ENCODE assay signal across 25 cellular contexts in genomic region chr6:84758486-84758885, GRCh38. TPM values are rescaled to one million over a fixed set of nuclear protein-coding genes. Genes with fewer than 3 reads are reported as not detected.
"Had no signal": no experiment of that assay in that cellular context is flagged by ENCODE, and none has a peak within 500 bp of the region (broad histone marks: within the 10 kb centered on the region; RNA-seq: fewer than 3 reads in every experiment).

No MANE protein-coding gene starts in this region.

- DNase-seq: activated B cell treated with CpG ODN at 0.5 μM for 24 hours; activated CD4-positive, alpha-beta memory T cell treated with anti-CD3 and anti-CD28 coated beads for 36 hours; activated CD4-positive, alpha-beta T cell treated with anti-CD3 and anti-CD28 coated beads for 4 hours; activated effector memory CD4-positive, alpha-beta T cell treated with anti-CD3 and anti-CD28 coated beads, Interleukin-2, amount 50 U/mL, for 16 hours; activated naive CD4-positive, alpha-beta T cell treated with anti-CD3 and anti-CD28 coated beads, Interleukin-2, amount 50 U/mL, for 16 hours; activated naive CD8-positive, alpha-beta T cell treated with anti-CD3 and anti-CD28 coated beads, Interleukin-2, amount 50 U/mL, for 24 hours; activated T-cell treated with anti-CD3 and anti-CD28 coated beads for 4 hours; anterior cingulate cortex; colonic mucosa; foreskin fibroblast; hippocampal formation; kidney glomerular epithelial cell; left lung; pancreas; psoas muscle; right cardiac atrium; SJCRH30; stimulated activated CD4-positive, alpha-beta T cell treated with anti-CD3 and anti-CD28 coated beads, Interleukin-12 subunit alpha, Interleukin-12 subunit beta, amount 100 ng/mL, for 4 hours; stomach; T-helper 9 cell had no signal

- H3K27me3 ChIP-seq: SJCRH30 had no signal

- H3K4me3 ChIP-seq: breast epithelium, colonic mucosa, left lung, pancreas, psoas muscle, SJCRH30, stomach had no signal

- H3K4me1 ChIP-seq: breast epithelium, colonic mucosa, pancreas, psoas muscle had no signal

- ATAC-seq: activated naive CD8-positive, alpha-beta T cell treated with anti-CD3 and anti-CD28 coated beads, Interleukin-2, amount 50 U/mL, for 24 hours; left lung; natural killer cell treated with Interleukin-12 subunit alpha and Interleukin-12 subunit beta and Interleukin-15 and Interleukin-18, amount 100 ng/mL, for 72 hours; pancreas; psoas muscle; right cardiac atrium; stimulated activated effector memory CD8-positive, alpha-beta T cell treated with anti-CD3 and anti-CD28 coated beads, Interleukin-12 subunit alpha, Interleukin-12 subunit beta, amount 100 ng/mL, for 72 hours had no signal

- H3K27ac ChIP-seq: colonic mucosa, epithelial cell of prostate, left lung, pancreas, psoas muscle, SJCRH30, stomach had no signal

- H3K9me3 ChIP-seq: breast epithelium, colonic mucosa, left lung, psoas muscle, SJCRH30 had no signal

- H3K36me3 ChIP-seq: breast epithelium, colonic mucosa, left lung, pancreas, stomach had no signal

RNA-seq across cellular contexts. Expression of gene TBX18, which starts 5.9 kb away (rescaled TPM):
- total RNA-seq: activated B cell treated with CpG ODN at 0.5 μM for 24 hours; activated CD4-positive, alpha-beta memory T cell treated with anti-CD3 and anti-CD28 coated beads for 36 hours; natural killer cell treated with Interleukin-12 subunit alpha and Interleukin-12 subunit beta and Interleukin-15 and Interleukin-18, amount 100 ng/mL, for 72 hours; T-helper 1 cell treated with Interleukin-12 subunit alpha and Interleukin-12 subunit beta and Interleukin-4 antibody, amounts not matched to agents 30 ng/mL and 1 ng/mL, for 36 hours had no signal
